8 cellular contexts compared by ENCODE assay signal in the genomic region with DNA sequence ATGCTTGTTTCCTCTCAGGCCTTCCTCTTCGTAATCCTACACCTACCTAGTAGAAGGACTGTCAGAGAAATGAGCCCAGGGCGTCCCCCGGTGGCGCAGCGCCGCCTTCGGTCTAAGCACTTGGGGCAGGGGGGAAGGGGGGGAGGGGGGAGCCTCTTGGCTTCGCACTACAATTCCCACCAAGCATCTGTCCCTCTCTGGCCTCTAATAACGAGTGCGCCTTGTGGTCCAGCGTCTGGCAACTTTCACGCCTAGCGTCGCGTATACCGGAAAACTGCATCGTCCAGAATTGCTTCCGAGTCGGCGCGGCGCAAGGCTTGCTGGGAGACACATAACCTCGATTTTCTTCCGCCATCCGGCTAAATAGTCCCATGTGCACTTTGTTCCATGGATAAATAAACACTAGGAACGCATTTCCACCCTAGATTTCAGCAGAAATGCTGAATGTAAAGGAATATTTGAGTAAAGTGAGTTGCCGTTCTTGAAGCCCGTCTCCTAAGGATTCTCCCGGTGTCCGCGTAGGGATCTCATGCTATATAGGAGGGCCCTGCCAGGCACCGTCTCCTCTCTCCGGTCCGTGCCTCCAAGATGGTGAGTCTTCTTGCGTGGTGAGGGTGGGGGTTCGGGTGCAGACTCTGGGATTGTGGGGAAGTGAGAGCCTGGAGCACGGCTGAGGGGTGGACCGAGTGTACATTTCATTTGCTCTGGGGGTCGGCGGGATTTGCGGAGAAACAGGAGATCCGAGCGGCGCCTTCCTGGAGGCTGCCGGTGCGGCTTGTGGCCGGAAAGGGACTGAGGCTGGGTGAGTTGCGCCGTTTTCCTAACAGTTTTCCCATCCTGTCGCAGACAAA. TPM values are rescaled to one million over a fixed set of nuclear protein-coding genes. Genes with fewer than 3 reads are reported as not detected.
DNase-seq lines count a peak whose midpoint lies in the region; ATAC-seq and TF ChIP-seq lines count a peak whose summit lies in the region.

A gene (plus strand): TSS at position 340 of the 851 bp plus-strand sequence. CDS start 249 bp downstream, at position 589.

- peak; percentile 94 for ATAC-seq in GM19351 (IDR thresholded peaks at IDR 0.05; ENCODE audit: unreplicated experiment)
- peak; percentile 87 for ATAC-seq in HG03521 (IDR thresholded peaks at IDR 0.05; ENCODE audit: unreplicated experiment)
- peak; percentile 88 for ATAC-seq in left lobe of liver

- peak within 1 kb of the TSS; percentile 93 to 99 (median 96) for H3K27ac Mint-ChIP-seq in CD14-positive monocyte

- H3K27me3 Mint-ChIP-seq in CD14-positive monocyte (ENCODE audit: low read depth in 3 of 3) = no peaks in the 10 kb centered on the region

- DNase-seq in CD14-positive monocyte (ENCODE audit: low spot score) (peak; percentile 96), NCI-H69 (lab: John Stamatoyannopoulos, UW) (peak; percentile 100), dedifferentiated amniotic fluid mesenchymal stem cell (ENCODE audit: extremely low spot score) (peak; percentile 99), left lobe of liver (ENCODE audit: low spot score) (peak; percentile 94)
- DNase-seq in activated CD4-positive, alpha-beta T cell treated with anti-CD3 and anti-CD28 coated beads, Interleukin-2, amount 50 U/mL, for 1 hour = peak; percentile 85
- peak; percentile 85 for DNase-seq in stimulated activated CD4-positive, alpha-beta T cell treated with anti-CD3 and anti-CD28 coated beads, Interleukin-2, amount 100 ng/mL, for 4 hours (ENCODE audit: low read depth)

- H3K4me1 Mint-ChIP-seq in CD14-positive monocyte = peaks cover 14% of the 10 kb centered on the region

- peaks cover 27 to 41% of the 10 kb centered on the region in 2 donors for H3K36me3 Mint-ChIP-seq in CD14-positive monocyte

- peak within 1 kb of the TSS; percentile 95 to 98 for H3K4me3 Mint-ChIP-seq in CD14-positive monocyte

- peaks cover 0 to 2% (median 0%) of the 10 kb centered on the region in 7 donors for H3K9me3 Mint-ChIP-seq in CD14-positive monocyte

- TF ChIP-seq CTCF in CD14-positive monocyte (IDR thresholded peaks at IDR 0.05) = peak; percentile 51

- intact Hi-C loops in CD14-positive monocyte (cut with micrococcal nuclease) = loop anchor here (2.0 to 5.0 kb wide), 8 partner anchors 45 to 315 kb away; a partner anchor contains a TSS

RNA-seq across cellular contexts. Expression of the gene that starts here (rescaled TPM):
- 100 to 1,000 TPM; 238 to 286 TPM for polyA plus RNA-seq in CD14-positive monocyte
- total RNA-seq in left lobe of liver = 31.2 TPM

Comparison
In these comparisons a context has a peak if more than half of its experiments do, and no peak if none do; other contexts are left out.
1. Peak in every context shown above with its lines: DNase-seq and ATAC-seq.